11 cellular contexts compared by ENCODE assay signal in the genomic region with DNA sequence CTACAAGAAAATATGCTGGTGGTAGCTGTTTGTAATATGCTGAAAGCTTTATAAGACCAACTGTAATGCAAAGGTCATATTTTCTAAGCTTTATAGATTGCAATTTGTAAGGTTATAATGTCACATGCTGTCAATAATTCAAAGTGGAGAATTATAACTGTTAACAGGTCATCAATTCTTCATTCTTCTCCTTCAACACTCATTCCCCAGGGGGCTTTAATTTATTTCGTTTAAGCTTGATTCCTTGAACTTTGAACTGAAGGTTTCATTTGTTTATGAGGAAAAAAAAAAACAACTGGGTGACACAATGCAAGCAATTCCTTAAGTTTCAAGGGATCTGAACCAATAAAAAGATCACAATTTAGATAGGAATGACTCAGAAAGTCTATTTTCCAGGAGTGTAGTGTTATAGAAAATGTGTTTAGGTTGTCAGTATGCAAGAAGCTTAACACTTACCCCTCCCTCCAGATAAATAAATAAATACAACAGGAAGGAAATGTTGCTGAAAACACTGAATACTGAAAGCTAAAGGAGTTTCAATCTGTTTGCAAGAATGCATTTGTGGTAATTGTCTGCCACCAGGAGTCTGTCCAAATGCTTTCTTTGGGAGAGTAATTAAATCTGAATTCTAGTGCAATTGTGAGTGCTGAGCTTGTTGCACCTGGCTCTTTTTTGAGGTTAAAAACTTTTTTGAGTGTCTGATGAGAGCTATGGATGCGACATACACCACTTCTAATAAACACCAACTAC.
DNase-seq lines count a peak whose midpoint lies in the region; ATAC-seq, FAIRE-seq and TF ChIP-seq lines count a peak whose summit lies in the region.
"Had no signal": no experiment of that assay in that cellular context is flagged by ENCODE, and none has a peak within 500 bp of the region (broad histone marks: within the 10 kb centered on the region; RNA-seq: fewer than 3 reads in every experiment).

No MANE protein-coding gene starts in this region.

- ATAC-seq in GM19328 (IDR thresholded peaks at IDR 0.05; ENCODE audit: unreplicated experiment) = peak; percentile 81
- peak; percentile 95 for ATAC-seq in HG02678 (IDR thresholded peaks at IDR 0.05; ENCODE audit: unreplicated experiment)
- ATAC-seq in HG03575 (IDR thresholded peaks at IDR 0.05; ENCODE audit: extremely low read depth, insufficient number of reproducible peaks, low FRiP score, unreplicated experiment) = peak; percentile 73
- no peak for ATAC-seq in stimulated activated memory B cell treated with anti-CD40 and anti-IgM and Interleukin-4, amounts not matched to agents 10 μg/mL and 1 μg/mL and 100 μg/mL, for 72 hours
- ATAC-seq: left cardiac atrium had no signal

- TF ChIP-seq CTCF in D721Med (IDR thresholded peaks at IDR 0.05; ENCODE audit: insufficient read depth, missing control alignments) (peak; percentile 32), mesothelial cell of epicardium (IDR thresholded peaks at IDR 0.05; ENCODE audit: unreplicated experiment) (no peak)

- no peak for FAIRE-seq in D721Med (lab: Jason Lieb, UNC)
- FAIRE-seq: HTR-8/SVneo had no signal

- DNase-seq in D721Med (ENCODE audit: insufficient read length, low spot score) = no peak
- DNase-seq in mesothelial cell of epicardium (ENCODE audit: low spot score in 2 of 2, unreplicated experiment in 2 of 2) = no peak
- no peak for DNase-seq in HK-2 (ENCODE audit: unreplicated experiment)
- no peak for DNase-seq in T1000 (lab: John Stamatoyannopoulos, UW)
- DNase-seq: left cardiac atrium, SW 1271 had no signal

- H3K4me3 Mint-ChIP-seq in mesothelial cell of epicardium = no peak overlapping the region
- H3K4me3 Mint-ChIP-seq in stimulated activated memory B cell treated with anti-CD40 and anti-IgM and Interleukin-4, amounts not matched to agents 10 μg/mL and 1 μg/mL and 100 μg/mL, for 72 hours = no peak overlapping the region

- peaks cover 8% of the 10 kb centered on the region for H3K9me3 Mint-ChIP-seq in mesothelial cell of epicardium
- H3K9me3 Mint-ChIP-seq in stimulated activated memory B cell treated with anti-CD40 and anti-IgM and Interleukin-4, amounts not matched to agents 10 μg/mL and 1 μg/mL and 100 μg/mL, for 72 hours = peaks cover 3% of the 10 kb centered on the region

- no peaks in the 10 kb centered on the region for H3K36me3 Mint-ChIP-seq in mesothelial cell of epicardium
- H3K36me3 Mint-ChIP-seq in stimulated activated memory B cell treated with anti-CD40 and anti-IgM and Interleukin-4, amounts not matched to agents 10 μg/mL and 1 μg/mL and 100 μg/mL, for 72 hours = peaks cover 4% of the 10 kb centered on the region

- no peaks in the 10 kb centered on the region for H3K27me3 Mint-ChIP-seq in mesothelial cell of epicardium (ENCODE audit: low read depth)
- H3K27me3 Mint-ChIP-seq in stimulated activated memory B cell treated with anti-CD40 and anti-IgM and Interleukin-4, amounts not matched to agents 10 μg/mL and 1 μg/mL and 100 μg/mL, for 72 hours = no peaks in the 10 kb centered on the region

- H3K27ac Mint-ChIP-seq in mesothelial cell of epicardium = no peak overlapping the region
- no peak overlapping the region for H3K27ac Mint-ChIP-seq in stimulated activated memory B cell treated with anti-CD40 and anti-IgM and Interleukin-4, amounts not matched to agents 10 μg/mL and 1 μg/mL and 100 μg/mL, for 72 hours

- peaks cover 19% of the 10 kb centered on the region for H3K4me1 Mint-ChIP-seq in mesothelial cell of epicardium
- no peaks in the 10 kb centered on the region for H3K4me1 Mint-ChIP-seq in stimulated activated memory B cell treated with anti-CD40 and anti-IgM and Interleukin-4, amounts not matched to agents 10 μg/mL and 1 μg/mL and 100 μg/mL, for 72 hours
